1 cellular context compared by ENCODE assay signal in the genomic region with DNA sequence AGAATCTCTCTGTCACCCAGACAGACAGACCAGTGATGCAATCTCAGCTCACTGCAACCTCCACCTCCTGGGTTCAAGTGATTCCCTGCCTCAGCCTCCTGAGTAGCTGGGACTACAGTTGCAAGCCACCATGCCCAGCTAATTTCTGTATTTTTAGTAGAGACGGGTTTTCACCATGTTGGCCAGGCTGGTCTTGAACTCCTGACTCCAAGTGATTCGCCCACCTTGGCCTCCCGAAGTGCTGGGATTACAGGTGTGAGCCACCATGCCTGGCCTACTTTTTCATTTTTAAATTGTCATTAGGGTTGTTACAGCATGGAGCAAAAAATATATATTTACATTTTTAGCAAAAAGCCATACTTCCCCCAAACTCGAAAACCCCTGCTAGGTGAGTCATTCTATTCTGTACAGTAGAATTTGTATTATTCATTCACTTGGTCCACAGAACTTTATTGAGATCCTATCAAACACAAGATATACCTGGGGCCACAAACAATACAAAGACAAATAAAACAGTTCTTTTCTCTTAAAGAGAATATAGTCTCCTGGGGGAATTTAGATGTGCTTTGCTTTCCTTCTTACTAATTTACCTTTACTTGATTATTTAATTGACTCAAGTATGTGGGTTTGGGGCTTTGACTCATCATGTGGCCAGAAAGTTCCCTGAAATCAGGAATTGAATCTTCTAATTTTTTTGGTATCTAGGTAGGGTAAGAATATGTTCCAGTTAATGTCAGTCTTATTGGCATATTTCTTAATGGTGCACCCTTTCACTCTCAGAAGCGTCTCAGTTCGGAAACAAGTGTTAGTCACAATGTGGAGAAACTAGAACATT.
TF ChIP-seq lines count a peak whose summit lies in the region.

No MANE protein-coding gene starts in this region.

TF ChIP-seq in GM12878, 131 proteins besides CTCF, POLR2A, EP300 and RAD21:
- TF ChIP-seq MAX (IDR thresholded peaks at IDR 0.05; ENCODE audit: low read depth, low read length) = no peak
- no peak for TF ChIP-seq EED (IDR thresholded peaks at IDR 0.05; ENCODE audit: low read depth)
- no peak for TF ChIP-seq TARDBP (IDR thresholded peaks at IDR 0.05; ENCODE audit: borderline replicate concordance)
- TF ChIP-seq JUNB (IDR thresholded peaks at IDR 0.05) = peak; percentile 58; the same call in 1 of the 2 replicates
- peak; percentile 65 for TF ChIP-seq ZBTB40 (IDR thresholded peaks at IDR 0.05; ENCODE audit: borderline replicate concordance)
- TF ChIP-seq NR2F1 (conservative IDR thresholded peaks at IDR 0.05) = no peak
- TF ChIP-seq RB1 (IDR thresholded peaks at IDR 0.05; ENCODE audit: borderline replicate concordance) = no peak
- TF ChIP-seq POLR2AphosphoS2 (IDR thresholded peaks at IDR 0.05; ENCODE audit: low read depth, low read length) = no peak
- peak; percentile 66 for TF ChIP-seq RUNX3 (IDR thresholded peaks at IDR 0.05; ENCODE audit: low read length)
- 0 out of 2 replicates have a peak, but pooled peaks have one; percentile 17 for TF ChIP-seq ZNF217 (IDR thresholded peaks at IDR 0.05)
- TF ChIP-seq NFIC (IDR thresholded peaks at IDR 0.05; ENCODE audit: low read depth, low read length) = 0 out of 2 replicates have a peak, but pooled peaks have one; percentile 24
